In genomic region chr9:36487482-36488321, GRCh38 we compare ENCODE assay signal across 8 cellular contexts.
A peak's percentile ranks its signal among the peaks of the same experiment; 100 is the strongest.
DNase-seq lines count a peak whose midpoint lies in the region; ATAC-seq and TF ChIP-seq lines count a peak whose summit lies in the region.

No MANE protein-coding gene starts in this region.

- peak; percentile 43 for TF ChIP-seq EP300 in neural cell (conservative IDR thresholded peaks at IDR 0.05; ENCODE audit: poor library complexity, severe bottlenecking)

- peaks cover 78% of the 10 kb centered on the region for H3K4me1 Mint-ChIP-seq in stimulated activated naive CD8-positive, alpha-beta T cell treated with anti-CD3 and anti-CD28 coated beads, Interleukin-15, amount 100 ng/mL, for 72 hours

- H3K27ac Mint-ChIP-seq in stimulated activated naive CD8-positive, alpha-beta T cell treated with anti-CD3 and anti-CD28 coated beads, Interleukin-15, amount 100 ng/mL, for 72 hours: peak overlapping the region; percentile 98 to 99

- H3K79me2 ChIP-seq in neural cell (replicated peaks; ENCODE audit: insufficient read depth, low read length): peaks cover 33% of the 10 kb centered on the region

- TF ChIP-seq RAD21 in neural cell (conservative IDR thresholded peaks at IDR 0.05): peak; percentile 36

- H3K36me3 ChIP-seq in RWPE2 (ENCODE audit: low read depth) (no peaks in the 10 kb centered on the region), neural cell (ENCODE audit: insufficient read depth, low read length) (no peaks in the 10 kb centered on the region)

- H3F3A ChIP-seq in neural cell (ENCODE audit: insufficient read depth, low read length, poor library complexity, severe bottlenecking): no peaks in the 10 kb centered on the region

- H3K4me3 Mint-ChIP-seq in stimulated activated naive CD8-positive, alpha-beta T cell treated with anti-CD3 and anti-CD28 coated beads, Interleukin-15, amount 100 ng/mL, for 72 hours: peak overlapping the region; percentile 90 to 99

- H3K4me1 ChIP-seq in RWPE2 (ENCODE audit: insufficient read depth, poor library complexity, severe bottlenecking): no peaks in the 10 kb centered on the region

- no peak for TF ChIP-seq CTCF in LNCaP clone FGC (IDR thresholded peaks at IDR 0.05; ENCODE audit: control insufficient read depth, extremely low read depth, insufficient read depth)
- no peak for TF ChIP-seq CTCF in RWPE2 (IDR thresholded peaks at IDR 0.05; ENCODE audit: poor library complexity, severe bottlenecking)
- TF ChIP-seq CTCF in fibroblast of the aortic adventitia (IDR thresholded peaks at IDR 0.05; ENCODE audit: insufficient read depth, low read length): no peak
- no peak for TF ChIP-seq CTCF in neural cell (IDR thresholded peaks at IDR 0.05; ENCODE audit: poor library complexity, severe bottlenecking)

- ATAC-seq in RWPE2 (ENCODE audit: low read depth): peak; percentile 96
- ATAC-seq in stimulated activated naive CD8-positive, alpha-beta T cell treated with anti-CD3 and anti-CD28 coated beads, Interleukin-15, amount 100 ng/mL, for 72 hours: peak; percentile 96

- peak overlapping the region; percentile 53 for H3K27ac ChIP-seq in RWPE2 (ENCODE audit: poor library complexity, severe bottlenecking)
- H3K27ac ChIP-seq in neural cell (ENCODE audit: low read length): peak overlapping the region; percentile 8

- H3K27me3 Mint-ChIP-seq in stimulated activated naive CD8-positive, alpha-beta T cell treated with anti-CD3 and anti-CD28 coated beads, Interleukin-15, amount 100 ng/mL, for 72 hours: no peaks in the 10 kb centered on the region

- H3K9ac ChIP-seq in neural cell (ENCODE audit: low read length): peak overlapping the region; percentile 74

- peak; percentile 84 for DNase-seq in ELF-1 (ENCODE audit: low read depth, low spot score)
- peak; percentile 84 for DNase-seq in H4 (ENCODE audit: low spot score)
- peak; percentile 57 for DNase-seq in LNCaP clone FGC (ENCODE audit: low read depth)
- DNase-seq in RWPE2 (ENCODE audit: low spot score): peak; percentile 88
- peak; percentile 89 for DNase-seq in activated effector memory CD4-positive, alpha-beta T cell treated with Interleukin-2 at 50 U/mL for 16 hours
- peak; percentile 86 for DNase-seq in fibroblast of the aortic adventitia (ENCODE audit: low read depth)
- peak; percentile 94 to 95 for DNase-seq in stimulated activated naive CD8-positive, alpha-beta T cell treated with anti-CD3 and anti-CD28 coated beads, Interleukin-15, amount 100 ng/mL, for 72 hours

- H3K4me3 ChIP-seq in LNCaP clone FGC (ENCODE audit: low read depth, low read length) (peak overlapping the region; percentile 83), RWPE2 (ENCODE audit: severe bottlenecking) (peak overlapping the region; percentile 92), fibroblast of the aortic adventitia (ENCODE audit: low read depth, low read length) (peak overlapping the region; percentile 94), neural cell (ENCODE audit: low read length) (peak overlapping the region; percentile 66)

- H3K9me3 Mint-ChIP-seq in stimulated activated naive CD8-positive, alpha-beta T cell treated with anti-CD3 and anti-CD28 coated beads, Interleukin-15, amount 100 ng/mL, for 72 hours: no peaks in the 10 kb centered on the region

- no peaks in the 10 kb centered on the region for H3K9me3 ChIP-seq in RWPE2 (ENCODE audit: severe bottlenecking)
- H3K9me3 ChIP-seq in neural cell (ENCODE audit: low read length): no peaks in the 10 kb centered on the region

- H3K27me3 ChIP-seq in RWPE2 (ENCODE audit: insufficient read depth, poor library complexity, severe bottlenecking) (no peaks in the 10 kb centered on the region), neural cell (ENCODE audit: insufficient read depth, low read depth, low read length) (no peaks in the 10 kb centered on the region)

- no peaks in the 10 kb centered on the region for H4K20me1 ChIP-seq in neural cell (ENCODE audit: insufficient read depth)

- H3K4me2 ChIP-seq in neural cell (ENCODE audit: low read length): peak overlapping the region; percentile 88

- no peaks in the 10 kb centered on the region for H3K9me2 ChIP-seq in neural cell (ENCODE audit: insufficient read depth, low read length)

- H2AFZ ChIP-seq in neural cell (ENCODE audit: low read depth, low read length): peak overlapping the region; percentile 69

TF ChIP-seq in neural cell, 6 proteins besides CTCF, POLR2A, EP300 and RAD21:
- peak; percentile 75 for TF ChIP-seq POLR2AphosphoS5 (IDR thresholded peaks at IDR 0.05)
- TF ChIP-seq SMC3 (conservative IDR thresholded peaks at IDR 0.05; ENCODE audit: poor library complexity): peak; percentile 41
- TF ChIP-seq REST (IDR thresholded peaks at IDR 0.05; ENCODE audit: borderline replicate concordance): no peak
- TF ChIP-seq MXI1 (conservative IDR thresholded peaks at IDR 0.05; ENCODE audit: poor library complexity, severe bottlenecking): peak; percentile 41
TF ChIP-seq in neural cell: peak in this region for 3.

Comparison
In these comparisons a context has a peak if more than half of its experiments do, and no peak if none do; other contexts are left out.
1. Peak in every context shown above with its lines: DNase-seq, ATAC-seq, H3K4me3 ChIP-seq and H3K27ac ChIP-seq.